10 cellular contexts compared by ENCODE assay signal in genomic region chr19:35736913-35737886, GRCh38. TPM values are rescaled to one million over a fixed set of nuclear protein-coding genes. Genes with fewer than 3 reads are reported as not detected.
A peak's percentile ranks its signal among the peaks of the same experiment; 100 is the strongest.
DNase-seq lines count a peak whose midpoint lies in the region; ATAC-seq and TF ChIP-seq lines count a peak whose summit lies in the region.
"Had no signal": no experiment of that assay in that cellular context is flagged by ENCODE, and none has a peak within 500 bp of the region (broad histone marks: within the 10 kb centered on the region; RNA-seq: fewer than 3 reads in every experiment).

No MANE protein-coding gene starts in this region.

- H3K4me1 Mint-ChIP-seq in CD8-positive, alpha-beta memory T cell: peaks cover 17 to 48% (median 19%) of the 10 kb centered on the region in 3 donors
- peaks cover 26% of the 10 kb centered on the region for H3K4me1 Mint-ChIP-seq in activated CD8-positive, alpha-beta T cell treated with anti-CD3 and anti-CD28 coated beads, Interleukin-2, amount 10 ng/mL, durations not matched to agents 7 days and 5 days (ENCODE audit: low read depth)
- H3K4me1 Mint-ChIP-seq in mesothelial cell of epicardium: peaks cover 7% of the 10 kb centered on the region

- peak overlapping the region in 5 of 8 donors; percentile 25 to 95 (median 76) for H3K27ac Mint-ChIP-seq in CD8-positive, alpha-beta memory T cell
- peak overlapping the region; percentile 73 for H3K27ac Mint-ChIP-seq in activated CD8-positive, alpha-beta T cell treated with anti-CD3 and anti-CD28 coated beads, Interleukin-2, amount 10 ng/mL, durations not matched to agents 7 days and 5 days
- H3K27ac Mint-ChIP-seq in mesothelial cell of epicardium: no peak overlapping the region

- peaks cover 4 to 62% (median 10%) of the 10 kb centered on the region in 3 donors for H3K36me3 Mint-ChIP-seq in CD8-positive, alpha-beta memory T cell
- H3K36me3 Mint-ChIP-seq in activated CD8-positive, alpha-beta T cell treated with anti-CD3 and anti-CD28 coated beads, Interleukin-2, amount 10 ng/mL, durations not matched to agents 7 days and 5 days (ENCODE audit: low read depth): peaks cover 45% of the 10 kb centered on the region
- H3K36me3 Mint-ChIP-seq in mesothelial cell of epicardium: peaks cover 27% of the 10 kb centered on the region

- no peak for ATAC-seq in activated CD8-positive, alpha-beta T cell treated with anti-CD3 and anti-CD28 coated beads, Interleukin-2, amount 10 ng/mL, durations not matched to agents 7 days and 5 days
- no peak for ATAC-seq in GM21619 (IDR thresholded peaks at IDR 0.05; ENCODE audit: unreplicated experiment)

- no peaks in the 10 kb centered on the region for H3K27me3 Mint-ChIP-seq in CD8-positive, alpha-beta memory T cell
- H3K27me3 Mint-ChIP-seq in activated CD8-positive, alpha-beta T cell treated with anti-CD3 and anti-CD28 coated beads, Interleukin-2, amount 10 ng/mL, durations not matched to agents 7 days and 5 days (ENCODE audit: low read depth): no peaks in the 10 kb centered on the region
- no peaks in the 10 kb centered on the region for H3K27me3 Mint-ChIP-seq in mesothelial cell of epicardium (ENCODE audit: low read depth)

- in situ Hi-C loops in GM18951 (cut with MboI; ENCODE audit: low sequenced_read_pairs, unreplicated experiment): no loop called here

- POLR2A ChIA-PET in CD8-positive, alpha-beta memory T cell (lab: Charles Lee): interaction anchor here (0.6 to 1.3 kb wide), 2 partner anchors 9 to 19 kb away, joined by 3 to 5 read pairs; no protein-coding TSS in a partner anchor
- POLR2A ChIA-PET in activated CD8-positive, alpha-beta T cell treated with anti-CD3 and anti-CD28 coated beads, Interleukin-2, amount 10 ng/mL, durations not matched to agents 7 days and 5 days (lab: Charles Lee): interaction anchor here (1.0 to 1.7 kb wide), 4 partner anchors 10 to 35 kb away, joined by 3 to 7 read pairs (median 4); no protein-coding TSS in a partner anchor

- peaks cover 22% of the 10 kb centered on the region for H3K36me3 ChIP-seq in CD8-positive, alpha-beta memory T cell (ENCODE audit: insufficient read depth, low read length)

- CTCF ChIA-PET in CD8-positive, alpha-beta memory T cell (lab: Charles Lee): interaction anchor here (0.9 to 1.6 kb wide), 6 partner anchors 8 to 44 kb away, joined by 3 to 5 read pairs (median 4); partner anchors contain the start of genes LIN37, PSENEN and U2AF1L4
- CTCF ChIA-PET in activated CD8-positive, alpha-beta T cell treated with anti-CD3 and anti-CD28 coated beads, Interleukin-2, amount 10 ng/mL, durations not matched to agents 7 days and 5 days (lab: Charles Lee): interaction anchor here (0.8 to 2.4 kb wide), 7 partner anchors 11 to 83 kb away, joined by 3 to 18 read pairs (median 4); partner anchors contain the start of gene LIN37

- peak overlapping the region in 2 of 7 donors; percentile 35 to 63 for H3K4me3 Mint-ChIP-seq in CD8-positive, alpha-beta memory T cell
- H3K4me3 Mint-ChIP-seq in activated CD8-positive, alpha-beta T cell treated with anti-CD3 and anti-CD28 coated beads, Interleukin-2, amount 10 ng/mL, durations not matched to agents 7 days and 5 days: no peak overlapping the region
- H3K4me3 Mint-ChIP-seq in mesothelial cell of epicardium: no peak overlapping the region

- no peak overlapping the region for H3K27ac ChIP-seq in CD8-positive, alpha-beta memory T cell (ENCODE audit: low read depth, low read length)
- H3K27ac ChIP-seq: Peyer's patch had no signal

- no peak overlapping the region for H3K4me3 ChIP-seq in CD8-positive, alpha-beta memory T cell (ENCODE audit: low read length)
- H3K4me3 ChIP-seq: Peyer's patch had no signal

- H3K9me3 ChIP-seq in CD8-positive, alpha-beta memory T cell (ENCODE audit: low read length): no peaks in the 10 kb centered on the region
- H3K9me3 ChIP-seq: Peyer's patch had no signal

- no peaks in the 10 kb centered on the region for H3K27me3 ChIP-seq in CD8-positive, alpha-beta memory T cell (ENCODE audit: insufficient read depth, low read length, poor library complexity, severe bottlenecking)
- H3K27me3 ChIP-seq: Peyer's patch had no signal

- TF ChIP-seq POLR2A in GM18951 (IDR thresholded peaks at IDR 0.05; ENCODE audit: extremely low read depth, insufficient read depth, insufficient read length): peak; percentile 10

- peak; percentile 25 for TF ChIP-seq CTCF in mesothelial cell of epicardium (IDR thresholded peaks at IDR 0.05; ENCODE audit: unreplicated experiment)

- peak in 1 of 5 donors; percentile 25 for DNase-seq in CD8-positive, alpha-beta memory T cell
- peak; percentile 58 for DNase-seq in activated CD8-positive, alpha-beta T cell treated with anti-CD3 and anti-CD28 coated beads, Interleukin-2, amount 10 ng/mL, durations not matched to agents 7 days and 5 days
- no peak for DNase-seq in mesothelial cell of epicardium (ENCODE audit: low spot score in 2 of 2, unreplicated experiment in 2 of 2)
- no peak for DNase-seq in NCI-H1436 treated with DMSO at 0.1 percent for 48 hours (lab: John Stamatoyannopoulos, UW)
- DNase-seq in islet precursor cell: no peak
- DNase-seq: activated CD4-positive, alpha-beta T cell treated with anti-CD3 and anti-CD28 coated beads for 48 hours; glutamatergic neuron had no signal

- no peaks in the 10 kb centered on the region for H3K9me3 Mint-ChIP-seq in CD8-positive, alpha-beta memory T cell
- H3K9me3 Mint-ChIP-seq in activated CD8-positive, alpha-beta T cell treated with anti-CD3 and anti-CD28 coated beads, Interleukin-2, amount 10 ng/mL, durations not matched to agents 7 days and 5 days (ENCODE audit: insufficient read depth): no peaks in the 10 kb centered on the region
- no peaks in the 10 kb centered on the region for H3K9me3 Mint-ChIP-seq in mesothelial cell of epicardium

- peaks cover 30% of the 10 kb centered on the region for H3K4me1 ChIP-seq in CD8-positive, alpha-beta memory T cell (ENCODE audit: insufficient read depth, low read length)

RNA-seq across cellular contexts. Expression of gene IGFLR1, which starts 5.1 kb away (rescaled TPM):
- total RNA-seq in CD8-positive, alpha-beta memory T cell: 100 to 1,000 TPM; 108 to 110 TPM
- 96.7 TPM for polyA plus RNA-seq in CD8-positive, alpha-beta memory T cell
- total RNA-seq in activated CD8-positive, alpha-beta T cell treated with anti-CD3 and anti-CD28 coated beads, Interleukin-2, amount 10 ng/mL, durations not matched to agents 7 days and 5 days: 10 to 100 TPM; 29.9 to 37.1 TPM
- 2.7 to 3.2 TPM (median 2.8 TPM) in 3 replicates for total RNA-seq in mesothelial cell of epicardium

RNA-seq across cellular contexts. Expression of gene U2AF1L4, which starts 8.0 kb away (rescaled TPM):
- 10 to 100 TPM; 29.0 to 32.2 TPM for total RNA-seq in CD8-positive, alpha-beta memory T cell
- 37.5 TPM for polyA plus RNA-seq in CD8-positive, alpha-beta memory T cell
- 10 to 100 TPM; 23.3 to 24.0 TPM for total RNA-seq in activated CD8-positive, alpha-beta T cell treated with anti-CD3 and anti-CD28 coated beads, Interleukin-2, amount 10 ng/mL, durations not matched to agents 7 days and 5 days
- total RNA-seq in mesothelial cell of epicardium: 39.4 to 42.5 TPM (median 42.4 TPM) in 3 replicates

RNA-seq across cellular contexts. Expression of gene PSENEN, which starts 8.3 kb away (rescaled TPM):
- total RNA-seq in CD8-positive, alpha-beta memory T cell: 10 to 100 TPM; 50.8 to 57.8 TPM
- 101 TPM for polyA plus RNA-seq in CD8-positive, alpha-beta memory T cell
- 10 to 100 TPM; 44.1 to 48.2 TPM for total RNA-seq in activated CD8-positive, alpha-beta T cell treated with anti-CD3 and anti-CD28 coated beads, Interleukin-2, amount 10 ng/mL, durations not matched to agents 7 days and 5 days
- total RNA-seq in mesothelial cell of epicardium: 45.2 to 54.9 TPM (median 45.7 TPM) in 3 replicates

RNA-seq across cellular contexts. Expression of gene LIN37, which starts 11.2 kb away (rescaled TPM):
- total RNA-seq in CD8-positive, alpha-beta memory T cell: 10 to 100 TPM in 1 of 2 experiments, 1 to 10 TPM in 1; 8.8 to 10.5 TPM
- 12.7 TPM for polyA plus RNA-seq in CD8-positive, alpha-beta memory T cell
- total RNA-seq in activated CD8-positive, alpha-beta T cell treated with anti-CD3 and anti-CD28 coated beads, Interleukin-2, amount 10 ng/mL, durations not matched to agents 7 days and 5 days: 10 to 100 TPM; 10.5 to 12.4 TPM
- 11.8 to 12.9 TPM (median 12.0 TPM) in 3 replicates for total RNA-seq in mesothelial cell of epicardium

RNA-seq across cellular contexts. Expression of gene KMT2B, which starts 19.4 kb away (rescaled TPM):
- total RNA-seq in CD8-positive, alpha-beta memory T cell: 10 to 100 TPM; 62.6 to 67.8 TPM
- polyA plus RNA-seq in CD8-positive, alpha-beta memory T cell: 2.9 TPM
- 10 to 100 TPM; 58.0 to 64.3 TPM for total RNA-seq in activated CD8-positive, alpha-beta T cell treated with anti-CD3 and anti-CD28 coated beads, Interleukin-2, amount 10 ng/mL, durations not matched to agents 7 days and 5 days
- total RNA-seq in mesothelial cell of epicardium: 60.6 to 62.7 TPM (median 61.8 TPM) in 3 replicates
